Comparison of ENCODE assay signal across 8 cellular contexts in genomic region chr12:54404061-54405004, GRCh38. TPM values are rescaled to one million over a fixed set of nuclear protein-coding genes. Genes with fewer than 3 reads are reported as not detected.
A peak's percentile ranks its signal among the peaks of the same experiment; 100 is the strongest.
DNase-seq lines count a peak whose midpoint lies in the region; ATAC-seq and TF ChIP-seq lines count a peak whose summit lies in the region.

No MANE protein-coding gene starts in this region.

- H3K4me1 ChIP-seq in GM23248 (ENCODE audit: insufficient read depth), result peaks cover 14% of the 10 kb centered on the region
- H3K4me1 ChIP-seq in iPS DF 6.9 (ENCODE audit: control insufficient read depth, insufficient read depth, low read length), result no peaks in the 10 kb centered on the region

- no peak overlapping the region for H3K9ac ChIP-seq in GM23248

- H3K9me3 ChIP-seq in GM23248 (ENCODE audit: low read depth) (no peaks in the 10 kb centered on the region), iPS DF 6.9 (ENCODE audit: control insufficient read depth, insufficient read depth, low read length) (no peaks in the 10 kb centered on the region)

- H3K9me3 Mint-ChIP-seq in activated naive CD4-positive, alpha-beta T cell treated with anti-CD3 and anti-CD28 coated beads, Interleukin-2, amount 50 U/mL, for 72 hours, result no peaks in the 10 kb centered on the region

- H3K27ac ChIP-seq in C4-2B (no peak overlapping the region), GM23248 (peak overlapping the region; percentile 24), iPS DF 6.9 (ENCODE audit: low read length) (no peak overlapping the region)

- WGBS in GM23248 (ENCODE audit: low coverage in 1 of 2, low lambda C conversion rate in 2 of 2, missing lambda C conversion rate in 2 of 2), 2 experiments, result 72 to 74% methylated on average over 11 of the region's 11 CpGs
- no CpG with 5 or more reads among the region's 11 CpGs for WGBS in iPS DF 6.9 (ENCODE audit: insufficient coverage, insufficient read length)

- H3K9me2 ChIP-seq in GM23248 (ENCODE audit: insufficient read depth), result no peaks in the 10 kb centered on the region

- H3K36me3 ChIP-seq in GM23248 (ENCODE audit: low read depth) (peaks cover 82% of the 10 kb centered on the region), iPS DF 6.9 (ENCODE audit: control insufficient read depth, insufficient read depth, low read length) (peaks cover 16% of the 10 kb centered on the region)

- peaks cover 77% of the 10 kb centered on the region for H3F3A ChIP-seq in GM23248 (ENCODE audit: insufficient read depth)

- peak overlapping the region; percentile 10 to 88 for H3K27ac Mint-ChIP-seq in activated naive CD4-positive, alpha-beta T cell treated with anti-CD3 and anti-CD28 coated beads, Interleukin-2, amount 50 U/mL, for 72 hours

- H3K27me3 ChIP-seq in GM23248 (replicated peaks; ENCODE audit: insufficient read depth), result no peaks in the 10 kb centered on the region
- no peaks in the 10 kb centered on the region for H3K27me3 ChIP-seq in iPS DF 6.9 (ENCODE audit: control insufficient read depth, insufficient read depth, low read length)

- H3K36me3 Mint-ChIP-seq in activated naive CD4-positive, alpha-beta T cell treated with anti-CD3 and anti-CD28 coated beads, Interleukin-2, amount 50 U/mL, for 72 hours, result peaks cover 2 to 13% of the 10 kb centered on the region in 2 donors

- peak; percentile 44 to 53 for ATAC-seq in activated naive CD4-positive, alpha-beta T cell treated with anti-CD3 and anti-CD28 coated beads, Interleukin-2, amount 50 U/mL, for 72 hours
- ATAC-seq in HG03039 (IDR thresholded peaks at IDR 0.05; ENCODE audit: unreplicated experiment) (no peak), GM19324 (IDR thresholded peaks at IDR 0.05; ENCODE audit: low FRiP score, unreplicated experiment) (no peak)

- H3K79me2 ChIP-seq in GM23248 (ENCODE audit: insufficient read depth), result peaks cover 54% of the 10 kb centered on the region

- TF ChIP-seq CTCF in C4-2B (conservative IDR thresholded peaks at IDR 0.05), result peak; percentile 98

- no peak overlapping the region for H3K4me3 ChIP-seq in GM23248
- H3K4me3 ChIP-seq in iPS DF 6.9 (ENCODE audit: low read length), result no peak overlapping the region

- H4K20me1 ChIP-seq in GM23248 (ENCODE audit: insufficient read depth), result no peaks in the 10 kb centered on the region

- in situ Hi-C loops in GM23248 (cut with MboI), result no loop called here

- DNase-seq in GM23248 (peak; percentile 61), RPMI7951 (ENCODE audit: low read depth) (peak; percentile 30), iPS DF 6.9 (ENCODE audit: low read depth, low spot score) (peak; percentile 76)
- peak in 1 of 2 donors; percentile 70 for DNase-seq in activated naive CD4-positive, alpha-beta T cell treated with anti-CD3 and anti-CD28 coated beads, Interleukin-2, amount 50 U/mL, for 72 hours (ENCODE audit: low spot score in 2 of 2)
- peak; percentile 56 to 61 for DNase-seq in stimulated activated CD4-positive, alpha-beta T cell treated with anti-CD3 and anti-CD28 coated beads, Interleukin-1b, Interleukin-23, amount 100 ng/mL, for 4 hours (ENCODE audit: low read depth in 2 of 2)

- H3K4me2 ChIP-seq in GM23248 (ENCODE audit: unreplicated experiment), result no peak overlapping the region

- H2AFZ ChIP-seq in GM23248, result no peak overlapping the region

RNA-seq across cellular contexts. Expression of gene ITGA5, which starts 14.7 kb away (rescaled TPM):
- 496 and 541 TPM in 2 replicates for total RNA-seq in GM23248 (2014; rRNA removed; shearing (Covaris generic))
- polyA plus RNA-seq in GM23248 (2016; fragmentation: Nextera tagmentation; extraction: Ambion mirVana), result 402 and 416 TPM in 2 replicates
- total RNA-seq in RPMI7951 (2014; rRNA removed; shearing (Covaris generic)), result 154 and 167 TPM in 2 replicates
- 10 to 100 TPM; 29.4 to 53.5 TPM for total RNA-seq in activated naive CD4-positive, alpha-beta T cell treated with anti-CD3 and anti-CD28 coated beads, Interleukin-2, amount 50 U/mL, for 72 hours

RNA-seq across cellular contexts. Expression of gene ZNF385A, which starts 19.8 kb away (rescaled TPM):
- 1.6 and 1.8 TPM in 2 replicates for total RNA-seq in GM23248 (2014; rRNA removed; shearing (Covaris generic))
- 2.9 and 3.1 TPM in 2 replicates for polyA plus RNA-seq in GM23248 (2016; fragmentation: Nextera tagmentation; extraction: Ambion mirVana)
- 0.24 and 1.3 TPM in 2 replicates for total RNA-seq in RPMI7951 (2014; rRNA removed; shearing (Covaris generic))
- total RNA-seq in activated naive CD4-positive, alpha-beta T cell treated with anti-CD3 and anti-CD28 coated beads, Interleukin-2, amount 50 U/mL, for 72 hours, result 1 to 10 TPM; 1.2 to 1.8 TPM

RNA-seq across cellular contexts. Expression of gene GPR84, which starts 40.0 kb away (rescaled TPM):
- not detected in 2 replicates for total RNA-seq in GM23248 (2014; rRNA removed; shearing (Covaris generic))
- not detected in 2 replicates for polyA plus RNA-seq in GM23248 (2016; fragmentation: Nextera tagmentation; extraction: Ambion mirVana)
- 0.12 TPM in 1 of 2 replicates, not detected in the other for total RNA-seq in RPMI7951 (2014; rRNA removed; shearing (Covaris generic))
- 1 to 10 TPM; 2.0 to 4.1 TPM for total RNA-seq in activated naive CD4-positive, alpha-beta T cell treated with anti-CD3 and anti-CD28 coated beads, Interleukin-2, amount 50 U/mL, for 72 hours

Comparison
In these comparisons a context has a peak if more than half of its experiments do, and no peak if none do; other contexts are left out.
1. ATAC-seq: peak in activated naive CD4-positive, alpha-beta T cell treated with anti-CD3 and anti-CD28 coated beads, Interleukin-2, amount 50 U/mL, for 72 hours (2 of 2); none in HG03039 (single experiment) and GM19324 (single experiment).